Comparison of ENCODE assay signal across 26 cellular contexts in genomic region chr10:29882766-29883165, GRCh38.
DNase-seq lines count a peak whose midpoint lies in the region; ATAC-seq, FAIRE-seq and TF ChIP-seq lines count a peak whose summit lies in the region.
"Had no signal": no experiment of that assay in that cellular context is flagged by ENCODE, and none has a peak within 500 bp of the region (broad histone marks: within the 10 kb centered on the region; RNA-seq: fewer than 3 reads in every experiment).

No MANE protein-coding gene starts in this region.

- no peaks in the 10 kb centered on the region for H3K9me1 ChIP-seq in IMR-90 (ENCODE audit: insufficient read depth, low read length)

- H2AK5ac ChIP-seq in IMR-90 (ENCODE audit: low read depth, low read length), result no peak overlapping the region

- no peak overlapping the region for H4K8ac ChIP-seq in IMR-90 (ENCODE audit: low read depth in 2 of 2, low read length in 2 of 2)

- H3K56ac ChIP-seq in IMR-90 (ENCODE audit: extremely low read depth, insufficient read depth, low read length), result no peak overlapping the region

- intact Hi-C loops in IMR-90 (cut with micrococcal nuclease), result no loop called here
- intact Hi-C loops in left ventricle myocardium superior (cut with micrococcal nuclease), result no loop called here

- H3K36me3 Mint-ChIP-seq in nephron (ENCODE audit: low read depth), result no peaks in the 10 kb centered on the region
- no peaks in the 10 kb centered on the region for H3K36me3 Mint-ChIP-seq in activated naive CD4-positive, alpha-beta T cell treated with anti-CD3 and anti-CD28 coated beads, Interleukin-2, amount 50 U/mL, for 72 hours
- H3K36me3 Mint-ChIP-seq: CD8-positive, alpha-beta T cell had no signal

- no peak overlapping the region for H3K23ac ChIP-seq in IMR-90 (ENCODE audit: low read depth, low read length)

- H4K20me1 ChIP-seq in IMR-90 (ENCODE audit: insufficient read depth, low read length), result no peaks in the 10 kb centered on the region

- no peak overlapping the region for H3K4me3 Mint-ChIP-seq in nephron
- H3K4me3 Mint-ChIP-seq: CD8-positive, alpha-beta T cell had no signal

- dilution Hi-C loops in IMR-90 (cut with HindIII; ENCODE audit: low sequenced_read_pairs, unreplicated experiment), result no loop called here

- no peak overlapping the region for H2BK20ac ChIP-seq in IMR-90 (ENCODE audit: low read depth, low read length)

- no peak for TF ChIP-seq POLR2A in IMR-90 (IDR thresholded peaks at IDR 0.05; ENCODE audit: low read depth, low read length)

- POLR2A ChIA-PET in IMR-90 (lab: Charles Lee; ENCODE audit: unreplicated experiment), result no interaction called here

- H3K9ac ChIP-seq in IMR-90 (ENCODE audit: low read depth, low read length), result no peak overlapping the region

- BruUV-seq in IMR-90 (replicated peaks; lab: Mats Ljungman, UMichigan), result no TSS peak

- no peak overlapping the region for H4K91ac ChIP-seq in IMR-90 (ENCODE audit: insufficient read depth, low read depth, low read length)

- H2BK5ac ChIP-seq in IMR-90 (ENCODE audit: low read depth, low read length, poor library complexity, severe bottlenecking), result no peak overlapping the region

- peak; percentile 37 for FAIRE-seq in urothelium cell line (lab: Jason Lieb, UNC)
- FAIRE-seq: A549, GM12891, GM19239, H54, K562 had no signal

- no peaks in the 10 kb centered on the region for H3K36me3 ChIP-seq in IMR-90 (ENCODE audit: control insufficient read depth, insufficient read depth, low read length)

- CTCF ChIA-PET in IMR-90 (lab: Yijun Ruan, JAX), result interaction anchor here (1.2 kb wide), 1 partner anchor 16 kb away, joined by 3 read pairs; no protein-coding TSS in a partner anchor

- no peak overlapping the region for H3K18ac ChIP-seq in IMR-90 (ENCODE audit: low read depth, low read length)

- H3K27ac ChIP-seq in IMR-90 (ENCODE audit: insufficient read depth, low read length), result no peak overlapping the region
- H3K27ac ChIP-seq: A549, C4-2B had no signal

- no peaks in the 10 kb centered on the region for H3K4me1 ChIP-seq in IMR-90 (ENCODE audit: control insufficient read depth, insufficient read depth, low read length)
- H3K4me1 ChIP-seq: A549 had no signal

- TF ChIP-seq CTCF in IMR-90 (conservative IDR thresholded peaks at IDR 0.05; ENCODE audit: low read depth, low read length) (no peak), nephron (IDR thresholded peaks at IDR 0.05; ENCODE audit: unreplicated experiment in 3 of 3) (no peak)

- TF ChIP-seq RAD21 in IMR-90 (IDR thresholded peaks at IDR 0.05; ENCODE audit: low read length), result no peak

- no peak overlapping the region for H3K4ac ChIP-seq in IMR-90 (ENCODE audit: low read depth, low read length)

- no peak overlapping the region for H2BK15ac ChIP-seq in IMR-90 (ENCODE audit: low read depth, low read length)

- H3K4me1 Mint-ChIP-seq in nephron, result peaks cover 54% of the 10 kb centered on the region

- no peak overlapping the region for H2AK9ac ChIP-seq in IMR-90 (replicated peaks; ENCODE audit: low read depth, low read length, poor library complexity)

- H3K9me3 ChIP-seq in IMR-90 (ENCODE audit: control insufficient read depth, insufficient read depth, low read length), result no peaks in the 10 kb centered on the region
- H3K9me3 ChIP-seq: A549, Caco-2 had no signal

- H3K27me3 ChIP-seq in IMR-90 (ENCODE audit: control insufficient read depth, insufficient read depth, low read length), result peaks cover 29% of the 10 kb centered on the region

- peak overlapping the region; percentile 92 to 99 (median 96) for H3K27ac Mint-ChIP-seq in nephron
- H3K27ac Mint-ChIP-seq in activated naive CD4-positive, alpha-beta T cell treated with anti-CD3 and anti-CD28 coated beads, Interleukin-2, amount 50 U/mL, for 72 hours, result no peak overlapping the region
- H3K27ac Mint-ChIP-seq: CD8-positive, alpha-beta T cell had no signal

- H2BK120ac ChIP-seq in IMR-90 (ENCODE audit: low read depth, low read length), result no peak overlapping the region

- H4K5ac ChIP-seq in IMR-90 (ENCODE audit: low read depth, low read length), result no peak overlapping the region

- ATAC-seq in IMR-90 (ENCODE audit: low read depth) (no peak), left ventricle myocardium superior (no peak), SK-N-SH treated with all-trans-retinoic acid at 6 μM for 48 hours (no peak)
- no peak for ATAC-seq in activated naive CD4-positive, alpha-beta T cell treated with anti-CD3 and anti-CD28 coated beads, Interleukin-2, amount 50 U/mL, for 72 hours
- ATAC-seq: A549; CD8-positive, alpha-beta T cell; K562 had no signal

- no peak overlapping the region for H3K14ac ChIP-seq in IMR-90 (replicated peaks; ENCODE audit: low read depth, low read length)

- DNase-seq in IMR-90 (no peak), left ventricle myocardium superior (peak; percentile 45), urothelium cell line (ENCODE audit: low spot score) (no peak), ACHN (no peak)
- DNase-seq in activated naive CD4-positive, alpha-beta T cell treated with anti-CD3 and anti-CD28 coated beads, Interleukin-2, amount 50 U/mL, for 72 hours (ENCODE audit: low spot score in 2 of 2), result no peak
- DNase-seq: Caco-2; CD8-positive, alpha-beta T cell; DMS 273 treated with DMSO at 0.1 percent for 48 hours; DMS79; GF-D8; Kasumi-1; NCI-H1092 treated with DMSO at 0.1 percent for 48 hours; NCI-H1436 treated with DMSO at 0.1 percent for 48 hours; NCI-H187 treated with DMSO at 0.1 percent for 48 hours; NCI-H2107; NCI-H524; NCI-H748 treated with DMSO at 0.1 percent for 48 hours; SHP77 had no signal

- peaks cover 10% of the 10 kb centered on the region for H3K27me3 Mint-ChIP-seq in nephron (ENCODE audit: low read depth)

- peak overlapping the region; percentile 8 for H2AFZ ChIP-seq in IMR-90 (replicated peaks; ENCODE audit: low read length, poor library complexity)

- WGBS in IMR-90 (ENCODE audit: extremely low coverage in 2 of 2, insufficient read length in 1 of 2), 2 experiments, result no CpG with 5 or more reads among the region's 7 CpGs

- in situ Hi-C loops in IMR-90 (cut with MboI; ENCODE audit: low sequenced_read_pairs), result no loop called here
- in situ Hi-C loops in ACHN (cut with HindIII; ENCODE audit: low pct_ligation_motif_present, low pct_unique_long_range_greater_than_20kb, low sequenced_read_pairs), result no loop called here

- H3K9me3 Mint-ChIP-seq in nephron, result no peaks in the 10 kb centered on the region
- H3K9me3 Mint-ChIP-seq in activated naive CD4-positive, alpha-beta T cell treated with anti-CD3 and anti-CD28 coated beads, Interleukin-2, amount 50 U/mL, for 72 hours, result peaks cover 0 to 4% of the 10 kb centered on the region in 2 donors

- H3K79me1 ChIP-seq in IMR-90 (ENCODE audit: low read depth in 1 of 2, low read length in 2 of 2), result no peaks in the 10 kb centered on the region

- no peak overlapping the region for H3K4me2 ChIP-seq in IMR-90 (ENCODE audit: low read depth, low read length)
- H3K4me2 ChIP-seq: A549 had no signal

- no peak overlapping the region for H3K4me3 ChIP-seq in IMR-90 (ENCODE audit: insufficient read depth, low read depth, low read length)
- H3K4me3 ChIP-seq: A549, K562 had no signal

TF ChIP-seq in IMR-90, 13 proteins besides CTCF, POLR2A, EP300 and RAD21 (continues in another document):
- TF ChIP-seq NFE2L2 (IDR thresholded peaks at IDR 0.05; ENCODE audit: low read depth, low read length) (no peak), BHLHE40 (IDR thresholded peaks at IDR 0.05; ENCODE audit: low read depth, low read length) (no peak), CEBPB (IDR thresholded peaks at IDR 0.05; ENCODE audit: low read depth, low read length) (no peak), MXI1 (IDR thresholded peaks at IDR 0.05; ENCODE audit: borderline replicate concordance, low read depth, low read length) (no peak), FOS (IDR thresholded peaks at IDR 0.05; ENCODE audit: low read depth, low read length) (no peak), USF2 (IDR thresholded peaks at IDR 0.05; ENCODE audit: low read depth, low read length) (no peak), RCOR1 (IDR thresholded peaks at IDR 0.05; ENCODE audit: insufficient replicate concordance, low read length) (no peak), MAZ (IDR thresholded peaks at IDR 0.05; ENCODE audit: borderline replicate concordance, low read depth, low read length) (no peak)

TF ChIP-seq in SK-N-SH treated with all-trans-retinoic acid at 6 μM for 48 hours, 23 proteins besides CTCF, POLR2A, EP300 and RAD21:
- no peak for TF ChIP-seq ISL1 (CRISPR knock-in tag; IDR thresholded peaks at IDR 0.05)

Comparison
In these comparisons a context has a peak if more than half of its experiments do, and no peak if none do; other contexts are left out.
1. H3K27ac Mint-ChIP-seq: peak in nephron (3 of 3); none in activated naive CD4-positive, alpha-beta T cell treated with anti-CD3 and anti-CD28 coated beads, Interleukin-2, amount 50 U/mL, for 72 hours (0 of 2).